ENCODE assay signal across 1 cellular context in genomic region chr4:1693131-1693896, GRCh38.
TF ChIP-seq lines count a peak whose summit lies in the region.

No MANE protein-coding gene starts in this region.

TF ChIP-seq in GM23338, 12 proteins besides CTCF, POLR2A, EP300 and RAD21 (continued from another document):
- TF ChIP-seq, protein P1, sequence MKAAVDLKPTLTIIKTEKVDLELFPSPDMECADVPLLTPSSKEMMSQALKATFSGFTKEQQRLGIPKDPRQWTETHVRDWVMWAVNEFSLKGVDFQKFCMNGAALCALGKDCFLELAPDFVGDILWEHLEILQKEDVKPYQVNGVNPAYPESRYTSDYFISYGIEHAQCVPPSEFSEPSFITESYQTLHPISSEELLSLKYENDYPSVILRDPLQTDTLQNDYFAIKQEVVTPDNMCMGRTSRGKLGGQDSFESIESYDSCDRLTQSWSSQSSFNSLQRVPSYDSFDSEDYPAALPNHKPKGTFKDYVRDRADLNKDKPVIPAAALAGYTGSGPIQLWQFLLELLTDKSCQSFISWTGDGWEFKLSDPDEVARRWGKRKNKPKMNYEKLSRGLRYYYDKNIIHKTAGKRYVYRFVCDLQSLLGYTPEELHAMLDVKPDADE (IDR thresholded peaks at IDR 0.05): no peak
- TF ChIP-seq, protein P2, sequence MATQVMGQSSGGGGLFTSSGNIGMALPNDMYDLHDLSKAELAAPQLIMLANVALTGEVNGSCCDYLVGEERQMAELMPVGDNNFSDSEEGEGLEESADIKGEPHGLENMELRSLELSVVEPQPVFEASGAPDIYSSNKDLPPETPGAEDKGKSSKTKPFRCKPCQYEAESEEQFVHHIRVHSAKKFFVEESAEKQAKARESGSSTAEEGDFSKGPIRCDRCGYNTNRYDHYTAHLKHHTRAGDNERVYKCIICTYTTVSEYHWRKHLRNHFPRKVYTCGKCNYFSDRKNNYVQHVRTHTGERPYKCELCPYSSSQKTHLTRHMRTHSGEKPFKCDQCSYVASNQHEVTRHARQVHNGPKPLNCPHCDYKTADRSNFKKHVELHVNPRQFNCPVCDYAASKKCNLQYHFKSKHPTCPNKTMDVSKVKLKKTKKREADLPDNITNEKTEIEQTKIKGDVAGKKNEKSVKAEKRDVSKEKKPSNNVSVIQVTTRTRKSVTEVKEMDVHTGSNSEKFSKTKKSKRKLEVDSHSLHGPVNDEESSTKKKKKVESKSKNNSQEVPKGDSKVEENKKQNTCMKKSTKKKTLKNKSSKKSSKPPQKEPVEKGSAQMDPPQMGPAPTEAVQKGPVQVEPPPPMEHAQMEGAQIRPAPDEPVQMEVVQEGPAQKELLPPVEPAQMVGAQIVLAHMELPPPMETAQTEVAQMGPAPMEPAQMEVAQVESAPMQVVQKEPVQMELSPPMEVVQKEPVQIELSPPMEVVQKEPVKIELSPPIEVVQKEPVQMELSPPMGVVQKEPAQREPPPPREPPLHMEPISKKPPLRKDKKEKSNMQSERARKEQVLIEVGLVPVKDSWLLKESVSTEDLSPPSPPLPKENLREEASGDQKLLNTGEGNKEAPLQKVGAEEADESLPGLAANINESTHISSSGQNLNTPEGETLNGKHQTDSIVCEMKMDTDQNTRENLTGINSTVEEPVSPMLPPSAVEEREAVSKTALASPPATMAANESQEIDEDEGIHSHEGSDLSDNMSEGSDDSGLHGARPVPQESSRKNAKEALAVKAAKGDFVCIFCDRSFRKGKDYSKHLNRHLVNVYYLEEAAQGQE (IDR thresholded peaks at IDR 0.05; ENCODE audit: unreplicated experiment): no peak
- TF ChIP-seq CREB1 (CRISPR knock-in tag; IDR thresholded peaks at IDR 0.05; ENCODE audit: low read depth) (no peak), NANOG (IDR thresholded peaks at IDR 0.05; ENCODE audit: borderline replicate concordance) (no peak)
